16 cellular contexts compared by ENCODE assay signal in the genomic region with DNA sequence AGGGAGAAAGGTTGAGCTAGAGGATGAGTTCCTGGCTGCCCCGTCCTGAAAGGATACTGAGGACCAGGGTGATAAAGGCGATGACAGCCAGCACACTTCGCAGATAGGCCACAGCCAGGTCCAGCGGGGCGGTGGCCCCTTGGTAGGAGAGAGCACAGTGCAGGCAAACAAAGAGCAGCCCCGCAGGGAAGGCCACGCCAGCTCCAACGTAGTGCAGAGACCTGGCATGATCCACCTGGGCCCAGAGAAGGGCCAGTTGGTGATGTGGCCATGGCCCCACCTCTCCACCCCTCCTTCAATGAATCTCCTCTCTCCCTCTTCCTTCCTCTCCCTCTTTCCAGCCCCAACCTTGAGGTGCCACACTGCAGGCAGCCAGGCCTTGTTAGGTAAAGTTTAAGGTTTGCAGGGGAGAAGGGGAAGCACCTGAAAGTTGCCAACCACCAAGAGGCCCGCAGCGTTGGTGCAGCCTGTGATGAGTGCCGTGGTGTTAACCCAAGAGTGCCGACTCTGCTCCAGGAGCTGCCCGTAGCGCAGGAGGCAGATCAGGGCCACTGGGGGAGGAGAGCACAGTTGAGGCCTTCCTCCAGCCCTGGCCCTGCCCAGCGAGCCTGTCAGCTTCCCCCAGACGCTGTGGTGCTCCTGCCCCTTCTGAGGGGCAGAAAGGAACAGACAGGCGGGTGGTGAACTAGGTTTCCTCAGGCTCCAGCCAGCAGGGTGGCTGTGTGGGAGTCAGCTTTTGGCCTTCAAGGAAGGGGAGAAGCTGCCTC.
DNase-seq lines count a peak whose midpoint lies in the region; ATAC-seq lines count a peak whose summit lies in the region.
"Had no signal": no experiment of that assay in that cellular context is flagged by ENCODE, and none has a peak within 500 bp of the region (broad histone marks: within the 10 kb centered on the region; RNA-seq: fewer than 3 reads in every experiment).

No MANE protein-coding gene starts in this region.

- peak overlapping the region; percentile 10 for H3K27ac ChIP-seq in cingulate gyrus (ENCODE audit: low read depth, low read length)

- H3K4me3 Mint-ChIP-seq in activated naive CD4-positive, alpha-beta T cell treated with anti-CD3 and anti-CD28 coated beads, Interleukin-2, amount 50 U/mL, for 24 hours = no peak overlapping the region
- no peak overlapping the region for H3K4me3 Mint-ChIP-seq in stimulated activated memory B cell treated with anti-CD40 and anti-IgM and Interleukin-4, amounts not matched to agents 10 μg/mL and 1 μg/mL and 100 μg/mL, for 72 hours
- H3K4me3 Mint-ChIP-seq: activated B cell treated with CpG ODN at 0.5 μM for 24 hours; T-helper 1 cell treated with Interleukin-12 subunit alpha and Interleukin-12 subunit beta and Interleukin-4 antibody, amounts not matched to agents 30 μg/mL and 1 μg/mL, for 36 hours had no signal

- peak overlapping the region; percentile 23 for H3K27ac Mint-ChIP-seq in activated naive CD4-positive, alpha-beta T cell treated with anti-CD3 and anti-CD28 coated beads, Interleukin-2, amount 50 U/mL, for 24 hours
- peak overlapping the region; percentile 44 for H3K27ac Mint-ChIP-seq in stimulated activated memory B cell treated with anti-CD40 and anti-IgM and Interleukin-4, amounts not matched to agents 10 μg/mL and 1 μg/mL and 100 μg/mL, for 72 hours
- H3K27ac Mint-ChIP-seq: activated B cell treated with CpG ODN at 0.5 μM for 24 hours; T-helper 1 cell treated with Interleukin-12 subunit alpha and Interleukin-12 subunit beta and Interleukin-4 antibody, amounts not matched to agents 30 μg/mL and 1 μg/mL, for 36 hours had no signal

- no peak for ATAC-seq in stimulated activated memory B cell treated with anti-CD40 and anti-IgM and Interleukin-4, amounts not matched to agents 10 μg/mL and 1 μg/mL and 100 μg/mL, for 72 hours
- no peak for ATAC-seq in GM19023 (IDR thresholded peaks at IDR 0.05; ENCODE audit: unreplicated experiment)
- ATAC-seq in activated CD4-positive, CD25-positive, alpha-beta regulatory T cell treated with anti-CD3 and anti-CD28 coated beads, Interleukin-2, amount 50 U/mL, for 24 hours = no peak

- peaks cover 39% of the 10 kb centered on the region for H3K4me1 Mint-ChIP-seq in activated naive CD4-positive, alpha-beta T cell treated with anti-CD3 and anti-CD28 coated beads, Interleukin-2, amount 50 U/mL, for 24 hours
- H3K4me1 Mint-ChIP-seq in stimulated activated memory B cell treated with anti-CD40 and anti-IgM and Interleukin-4, amounts not matched to agents 10 μg/mL and 1 μg/mL and 100 μg/mL, for 72 hours = peaks cover 65% of the 10 kb centered on the region

- H3K9me3 Mint-ChIP-seq in activated naive CD4-positive, alpha-beta T cell treated with anti-CD3 and anti-CD28 coated beads, Interleukin-2, amount 50 U/mL, for 24 hours = no peaks in the 10 kb centered on the region
- H3K9me3 Mint-ChIP-seq in stimulated activated memory B cell treated with anti-CD40 and anti-IgM and Interleukin-4, amounts not matched to agents 10 μg/mL and 1 μg/mL and 100 μg/mL, for 72 hours = no peaks in the 10 kb centered on the region
- H3K9me3 Mint-ChIP-seq: activated B cell treated with CpG ODN at 0.5 μM for 24 hours; CD8-positive, alpha-beta memory T cell; T-helper 1 cell treated with Interleukin-12 subunit alpha and Interleukin-12 subunit beta and Interleukin-4 antibody, amounts not matched to agents 30 μg/mL and 1 μg/mL, for 36 hours had no signal

- H3K27me3 Mint-ChIP-seq in activated naive CD4-positive, alpha-beta T cell treated with anti-CD3 and anti-CD28 coated beads, Interleukin-2, amount 50 U/mL, for 24 hours = no peaks in the 10 kb centered on the region
- H3K27me3 Mint-ChIP-seq in stimulated activated memory B cell treated with anti-CD40 and anti-IgM and Interleukin-4, amounts not matched to agents 10 μg/mL and 1 μg/mL and 100 μg/mL, for 72 hours = no peaks in the 10 kb centered on the region
- H3K27me3 Mint-ChIP-seq: activated B cell treated with CpG ODN at 0.5 μM for 24 hours; CD8-positive, alpha-beta memory T cell had no signal

- no peaks in the 10 kb centered on the region for H3K36me3 Mint-ChIP-seq in activated naive CD4-positive, alpha-beta T cell treated with anti-CD3 and anti-CD28 coated beads, Interleukin-2, amount 50 U/mL, for 24 hours
- peaks cover 13% of the 10 kb centered on the region for H3K36me3 Mint-ChIP-seq in stimulated activated memory B cell treated with anti-CD40 and anti-IgM and Interleukin-4, amounts not matched to agents 10 μg/mL and 1 μg/mL and 100 μg/mL, for 72 hours

- DNase-seq in activated naive CD4-positive, alpha-beta T cell treated with anti-CD3 and anti-CD28 coated beads, Interleukin-2, amount 50 U/mL, for 16 hours = no peak
- DNase-seq: activated B cell treated with CpG ODN at 0.5 μM for 24 hours; activated gamma-delta T cell treated with Interleukin-2 at 50 U/mL for 16 hours; CD8-positive, alpha-beta memory T cell; NCI-H1930; NCI-H510A treated with DMSO at 0.1 percent for 48 hours; retina; SHP77 treated with DMSO at 0.1 percent for 48 hours; stimulated activated CD4-positive, alpha-beta T cell treated with anti-CD3 and anti-CD28 coated beads, Interleukin-15, amount 100 ng/mL, for 24 hours; stomach had no signal
